In genomic region chr14:62303437-62303836, GRCh38 we compare ENCODE assay signal across 7 cellular contexts.
"Had no signal": no experiment of that assay in that cellular context is flagged by ENCODE, and none has a peak within 500 bp of the region (broad histone marks: within the 10 kb centered on the region; RNA-seq: fewer than 3 reads in every experiment).

No MANE protein-coding gene starts in this region.

- DNase-seq: GM23248, GOT3, H7, HFFc6, IMR-90 had no signal

- FAIRE-seq: K562 had no signal

- ATAC-seq: HCT116, K562 had no signal
